In genomic region chr15:74364936-74365618, GRCh38 we compare ENCODE assay signal across 11 cellular contexts. TPM values are rescaled to one million over a fixed set of nuclear protein-coding genes. Genes with fewer than 3 reads are reported as not detected.
DNase-seq lines count a peak whose midpoint lies in the region; ATAC-seq and TF ChIP-seq lines count a peak whose summit lies in the region.
"Had no signal": no experiment of that assay in that cellular context is flagged by ENCODE, and none has a peak within 500 bp of the region (broad histone marks: within the 10 kb centered on the region; RNA-seq: fewer than 3 reads in every experiment).

No MANE protein-coding gene starts in this region.

- no peak for DNase-seq in T-helper 1 cell
- no peak for DNase-seq in left lung
- no peak for DNase-seq in stomach
- no peak for DNase-seq in activated gamma-delta T cell treated with Interleukin-2 at 50 U/mL for 16 hours
- no peak for DNase-seq in activated CD8-positive, alpha-beta memory T cell treated with anti-CD3 and anti-CD28 coated beads, Interleukin-2, amount 50 U/mL, for 4 hours
- DNase-seq in MV-4-11 (lab: John Stamatoyannopoulos, UW) = no peak
- DNase-seq: effector CD8-positive, alpha-beta T cell; NCI-H187 treated with DMSO at 0.1 percent for 48 hours had no signal

- H3K4me3 ChIP-seq in left lung (peak overlapping the region; percentile 41 to 51), stomach (peak overlapping the region; percentile 52 to 66 (median 54))

- H3K9me3 Mint-ChIP-seq in T-helper 1 cell treated with Interleukin-12 subunit alpha and Interleukin-12 subunit beta and Interleukin-4 antibody, amounts not matched to agents 30 μg/mL and 1 μg/mL, for 36 hours = no peaks in the 10 kb centered on the region
- H3K9me3 Mint-ChIP-seq in brain = no peaks in the 10 kb centered on the region

- intact Hi-C loops in left lung (cut with DNase I) (no loop called here), stomach (cut with DNase I; ENCODE audit: low total_unique reads) (no loop called here)

- H3K27ac Mint-ChIP-seq in T-helper 1 cell treated with Interleukin-12 subunit alpha and Interleukin-12 subunit beta and Interleukin-4 antibody, amounts not matched to agents 30 μg/mL and 1 μg/mL, for 36 hours = no peak overlapping the region
- no peak overlapping the region for H3K27ac Mint-ChIP-seq in brain

- TF ChIP-seq CTCF in brain (conservative IDR thresholded peaks at IDR 0.05) = no peak
- no peak for TF ChIP-seq CTCF in left lung (IDR thresholded peaks at IDR 0.05)
- no peak for TF ChIP-seq CTCF in stomach (IDR thresholded peaks at IDR 0.05)

- H3K36me3 ChIP-seq in left lung (no peaks in the 10 kb centered on the region), stomach (no peaks in the 10 kb centered on the region)

- H3K27ac ChIP-seq in left lung (no peak overlapping the region), stomach (peak overlapping the region in 3 of 5 donors; percentile 60 to 71 (median 68))
- H3K27ac ChIP-seq: 22Rv1 had no signal

- no peaks in the 10 kb centered on the region for H3K4me1 Mint-ChIP-seq in T-helper 1 cell treated with Interleukin-12 subunit alpha and Interleukin-12 subunit beta and Interleukin-4 antibody, amounts not matched to agents 30 μg/mL and 1 μg/mL, for 36 hours (ENCODE audit: low read depth)
- peaks cover 4% of the 10 kb centered on the region for H3K4me1 Mint-ChIP-seq in brain

- H3K27me3 ChIP-seq in left lung = peaks cover 0 to 39% of the 10 kb centered on the region in 2 donors
- H3K27me3 ChIP-seq in stomach = peaks cover 0 to 54% (median 30%) of the 10 kb centered on the region in 3 donors

- H3K9me3 ChIP-seq in left lung = no peaks in the 10 kb centered on the region
- no peaks in the 10 kb centered on the region for H3K9me3 ChIP-seq in stomach

- peaks cover 0 to 14% of the 10 kb centered on the region in 2 donors for H3K4me1 ChIP-seq in left lung
- H3K4me1 ChIP-seq in stomach = peaks cover 7 to 15% (median 12%) of the 10 kb centered on the region in 4 donors

- peak overlapping the region; percentile 58 for H3K4me3 Mint-ChIP-seq in T-helper 1 cell treated with Interleukin-12 subunit alpha and Interleukin-12 subunit beta and Interleukin-4 antibody, amounts not matched to agents 30 μg/mL and 1 μg/mL, for 36 hours
- H3K4me3 Mint-ChIP-seq in brain = peak overlapping the region in 4 of 5 experiments; percentile 32 to 76 (median 54)

- 81 to 91% (median 86%) methylated on average over 12 of the region's 12 CpGs for WGBS in stomach, 5 donors

- no peak for TF ChIP-seq POLR2A in stomach (IDR thresholded peaks at IDR 0.05)

- ATAC-seq in left lung = no peak

- TF ChIP-seq EP300 in stomach (IDR thresholded peaks at IDR 0.05) = no peak

- H3K36me3 Mint-ChIP-seq in T-helper 1 cell treated with Interleukin-12 subunit alpha and Interleukin-12 subunit beta and Interleukin-4 antibody, amounts not matched to agents 30 μg/mL and 1 μg/mL, for 36 hours (ENCODE audit: low read depth) = no peaks in the 10 kb centered on the region
- H3K36me3 Mint-ChIP-seq in brain = no peaks in the 10 kb centered on the region

- H3K27me3 Mint-ChIP-seq in T-helper 1 cell treated with Interleukin-12 subunit alpha and Interleukin-12 subunit beta and Interleukin-4 antibody, amounts not matched to agents 30 μg/mL and 1 μg/mL, for 36 hours (ENCODE audit: low read depth) = peaks cover 59% of the 10 kb centered on the region
- H3K27me3 Mint-ChIP-seq in brain = peaks cover 79% of the 10 kb centered on the region

RNA-seq across cellular contexts. Expression of gene CYP11A1, which starts 2.4 kb away (rescaled TPM):
- polyA plus RNA-seq in brain (ENCODE audit: insufficient read depth, low read depth, low replicate concordance) (1.1 TPM), stomach (10 to 100 TPM in 1 of 3 donors, 1 to 10 TPM in 2; 2.5 to 10.2 (median 4.5) TPM)
- total RNA-seq in left lung (under 1 TPM; 0.34 to 0.64 TPM), stomach (1 to 10 TPM in 1 of 5 donors, not detected in 4; 3.9 TPM)

Comparison
In these comparisons a context has a peak if more than half of its experiments do, and no peak if none do; other contexts are left out.
1. H3K27ac ChIP-seq: peak in stomach (3 of 5); none in left lung (0 of 2).